1 cellular context compared by ENCODE assay signal in genomic region chr9:80804873-80805272, GRCh38.
TF ChIP-seq lines count a peak whose summit lies in the region.

No MANE protein-coding gene starts in this region.

TF ChIP-seq in HepG2, 621 proteins besides CTCF, POLR2A, EP300 and RAD21:
- TF ChIP-seq, protein P1, sequence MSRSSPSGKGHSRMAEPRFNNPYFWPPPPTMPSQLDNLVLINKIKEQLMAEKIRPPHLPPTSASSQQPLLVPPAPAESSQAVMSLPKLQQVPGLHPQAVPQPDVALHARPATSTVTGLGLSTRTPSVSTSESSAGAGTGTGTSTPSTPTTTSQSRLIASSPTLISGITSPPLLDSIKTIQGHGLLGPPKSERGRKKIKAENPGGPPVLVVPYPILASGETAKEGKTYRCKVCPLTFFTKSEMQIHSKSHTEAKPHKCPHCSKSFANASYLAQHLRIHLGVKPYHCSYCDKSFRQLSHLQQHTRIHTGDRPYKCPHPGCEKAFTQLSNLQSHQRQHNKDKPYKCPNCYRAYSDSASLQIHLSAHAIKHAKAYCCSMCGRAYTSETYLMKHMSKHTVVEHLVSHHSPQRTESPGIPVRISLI (CRISPR knock-in tag; IDR thresholded peaks at IDR 0.05; ENCODE audit: borderline replicate concordance): no peak
- peak; percentile 19; the same call in 1 of the 2 replicates for TF ChIP-seq MAFF (IDR thresholded peaks at IDR 0.05; ENCODE audit: low read depth, low read length)
- no peak for TF ChIP-seq ZXDC (CRISPR knock-in tag; IDR thresholded peaks at IDR 0.05)
- TF ChIP-seq SCMH1 (CRISPR knock-in tag; IDR thresholded peaks at IDR 0.05; ENCODE audit: borderline replicate concordance): no peak
- no peak for TF ChIP-seq SIX1 (CRISPR knock-in tag; IDR thresholded peaks at IDR 0.05; ENCODE audit: borderline replicate concordance)
- TF ChIP-seq ZFX (CRISPR knock-in tag; IDR thresholded peaks at IDR 0.05; ENCODE audit: low read depth): no peak
- TF ChIP-seq MAFK (conservative IDR thresholded peaks at IDR 0.05 in 1 of 2, IDR thresholded peaks at IDR 0.05 in 1 of 2; ENCODE audit: low read length in 2 of 2): peak; percentile 24 to 67; a peak in 3 of 4 replicates
- no peak for TF ChIP-seq HNRNPUL1 (IDR thresholded peaks at IDR 0.05; ENCODE audit: low read depth, low read length)
- TF ChIP-seq AGO1 (IDR thresholded peaks at IDR 0.05; ENCODE audit: low read depth, low read length, poor library complexity, severe bottlenecking): no peak
- no peak for TF ChIP-seq CENPX (CRISPR knock-in tag; IDR thresholded peaks at IDR 0.05)
- TF ChIP-seq ERF (CRISPR knock-in tag; IDR thresholded peaks at IDR 0.05): no peak
- TF ChIP-seq SRSF9 (IDR thresholded peaks at IDR 0.05; ENCODE audit: borderline replicate concordance, insufficient read depth, low read depth, low read length, poor library complexity, severe bottlenecking): no peak
- TF ChIP-seq TARDBP (CRISPR knock-in tag; IDR thresholded peaks at IDR 0.05): no peak
- no peak for TF ChIP-seq ZNF614 (CRISPR knock-in tag; IDR thresholded peaks at IDR 0.05; ENCODE audit: borderline replicate concordance)
- no peak for TF ChIP-seq MZF1 (CRISPR knock-in tag; IDR thresholded peaks at IDR 0.05; ENCODE audit: borderline replicate concordance)
- TF ChIP-seq NFKBIZ (CRISPR knock-in tag; IDR thresholded peaks at IDR 0.05): no peak
- TF ChIP-seq HOXD1 (CRISPR knock-in tag; IDR thresholded peaks at IDR 0.05): no peak
- no peak for TF ChIP-seq MTF1 (CRISPR knock-in tag; IDR thresholded peaks at IDR 0.05)
